In the genomic region with DNA sequence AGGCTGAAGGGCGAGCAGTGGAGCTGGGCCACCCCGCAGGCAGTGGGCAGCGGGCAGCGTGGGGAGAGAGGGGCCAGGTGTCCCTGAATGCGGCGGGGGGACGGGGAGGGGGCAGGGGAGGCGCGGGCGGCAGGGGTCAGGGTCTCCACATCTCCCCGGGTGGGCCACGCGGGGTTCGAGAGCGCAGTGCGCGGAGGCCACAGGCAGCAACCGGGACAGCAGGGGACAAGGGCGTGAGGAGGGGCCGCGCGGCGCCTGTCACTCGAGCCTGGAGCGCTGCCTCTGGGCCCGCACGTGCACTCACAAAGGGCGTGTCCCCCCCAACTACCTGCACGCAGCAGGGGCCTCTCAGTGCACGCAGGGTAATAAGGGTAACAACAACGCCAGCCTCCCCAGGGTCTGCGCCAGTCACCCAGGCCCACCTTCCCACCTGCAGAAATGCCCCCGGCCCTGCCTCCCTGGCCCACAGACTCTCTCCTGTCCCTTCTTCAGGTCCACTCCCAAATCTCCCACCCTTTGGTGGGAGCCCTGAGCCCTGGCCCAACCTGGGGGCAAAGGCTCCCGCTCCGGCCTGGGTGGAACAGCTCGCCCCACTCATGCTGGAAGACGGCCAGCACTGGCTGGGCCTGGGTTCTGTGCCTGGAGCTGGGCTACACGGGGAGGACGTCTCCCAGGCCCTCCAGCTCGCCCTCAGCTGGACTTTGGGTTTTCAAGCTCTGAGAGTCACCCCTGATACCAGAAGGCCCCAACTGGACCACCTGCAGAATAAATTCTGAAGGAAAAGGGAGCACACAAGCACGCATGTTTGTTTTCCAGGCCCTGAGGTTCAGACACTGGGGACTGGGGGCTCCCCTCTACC, we compare ENCODE assay signal across 11 cellular contexts. TPM values are rescaled to one million over a fixed set of nuclear protein-coding genes. Genes with fewer than 3 reads are reported as not detected.
DNase-seq lines count a peak whose midpoint lies in the region; ATAC-seq and TF ChIP-seq lines count a peak whose summit lies in the region.
"Had no signal": no experiment of that assay in that cellular context is flagged by ENCODE, and none has a peak within 500 bp of the region (broad histone marks: within the 10 kb centered on the region; RNA-seq: fewer than 3 reads in every experiment).

No MANE protein-coding gene starts in this region.

- no peak for TF ChIP-seq POLR2A in tibial nerve (IDR thresholded peaks at IDR 0.05)

- peaks cover 0 to 8% (median 0%) of the 10 kb centered on the region in 3 donors for H3K36me3 ChIP-seq in tibial nerve

- H3K36me3 Mint-ChIP-seq in activated T-cell treated with anti-CD3 and anti-CD28 coated beads, Interleukin-2, amount 50 U/mL, for 24 hours (ENCODE audit: low read depth), result no peaks in the 10 kb centered on the region
- no peaks in the 10 kb centered on the region for H3K36me3 Mint-ChIP-seq in memory B cell

- TF ChIP-seq EP300 in tibial nerve (IDR thresholded peaks at IDR 0.05), result no peak

- ATAC-seq in memory B cell (ENCODE audit: low read depth), result no peak

- H3K27ac ChIP-seq in tibial nerve, result peak overlapping the region in 1 of 4 donors; percentile 49
- H3K27ac ChIP-seq: BLaER1 treated with 17β-estradiol and CSF1 and Interleukin-3, amounts not matched to agents 10 nM and 100 nM had no signal

- peak overlapping the region; percentile 79 for H3K27ac Mint-ChIP-seq in activated T-cell treated with anti-CD3 and anti-CD28 coated beads, Interleukin-2, amount 50 U/mL, for 24 hours
- no peak overlapping the region for H3K27ac Mint-ChIP-seq in memory B cell

- H3K4me1 ChIP-seq in tibial nerve, result peaks cover 0 to 33% (median 5%) of the 10 kb centered on the region in 4 donors

- no peaks in the 10 kb centered on the region for H3K27me3 ChIP-seq in tibial nerve
- H3K27me3 ChIP-seq: BLaER1 treated with 17β-estradiol and CSF1 and Interleukin-3, amounts not matched to agents 10 nM and 100 nM had no signal

- peak overlapping the region; percentile 71 for H3K4me3 Mint-ChIP-seq in activated T-cell treated with anti-CD3 and anti-CD28 coated beads, Interleukin-2, amount 50 U/mL, for 24 hours
- H3K4me3 Mint-ChIP-seq in memory B cell, result peak overlapping the region; percentile 52

- H3K4me3 ChIP-seq in choroid plexus epithelial cell (ENCODE audit: low read depth, low read length) (peak overlapping the region; percentile 56), tibial nerve (peak overlapping the region; percentile 42 to 57 (median 46))
- H3K4me3 ChIP-seq: BLaER1 treated with 17β-estradiol and CSF1 and Interleukin-3, amounts not matched to agents 10 nM and 100 nM had no signal

- H3K4me1 Mint-ChIP-seq in activated T-cell treated with anti-CD3 and anti-CD28 coated beads, Interleukin-2, amount 50 U/mL, for 24 hours (ENCODE audit: low read depth), result peaks cover 7% of the 10 kb centered on the region
- H3K4me1 Mint-ChIP-seq in memory B cell, result peaks cover 5% of the 10 kb centered on the region

- DNase-seq in activated T-cell treated with anti-CD3 and anti-CD28 coated beads, Interleukin-2, amount 50 U/mL, for 24 hours, result no peak
- no peak for DNase-seq in activated T-cell treated with anti-CD3 and anti-CD28 coated beads for 4 hours
- no peak for DNase-seq in choroid plexus epithelial cell (ENCODE audit: low read depth)
- DNase-seq in memory B cell (ENCODE audit: low spot score in 2 of 2), result no peak
- no peak for DNase-seq in tibial nerve (ENCODE audit: low spot score in 2 of 2)
- DNase-seq in GM10266 (ENCODE audit: extremely low spot score), result no peak
- DNase-seq in DMS 273 treated with DMSO at 0.1 percent for 48 hours (lab: John Stamatoyannopoulos, UW), result no peak
- DNase-seq in DMS79 (lab: John Stamatoyannopoulos, UW), result no peak
- DNase-seq: NCI-H2029 treated with DMSO at 0.1 percent for 48 hours had no signal

- no peaks in the 10 kb centered on the region for H3K27me3 Mint-ChIP-seq in activated T-cell treated with anti-CD3 and anti-CD28 coated beads, Interleukin-2, amount 50 U/mL, for 24 hours
- peaks cover 1% of the 10 kb centered on the region for H3K27me3 Mint-ChIP-seq in memory B cell

- TF ChIP-seq CTCF in choroid plexus epithelial cell (conservative IDR thresholded peaks at IDR 0.05; ENCODE audit: low read depth, low read length), result no peak
- no peak for TF ChIP-seq CTCF in tibial nerve (IDR thresholded peaks at IDR 0.05)
- TF ChIP-seq CTCF in GM10266 (IDR thresholded peaks at IDR 0.05; ENCODE audit: control insufficient read depth, insufficient read depth, low read depth, missing control alignments), result no peak

- H3K9me3 Mint-ChIP-seq in activated T-cell treated with anti-CD3 and anti-CD28 coated beads, Interleukin-2, amount 50 U/mL, for 24 hours, result peaks cover 8% of the 10 kb centered on the region
- H3K9me3 Mint-ChIP-seq in memory B cell, result no peaks in the 10 kb centered on the region

- 48 to 54% methylated on average over 28 to 32 of the region's 41 CpGs for WGBS in tibial nerve, 2 donors

- H3K9me3 ChIP-seq in tibial nerve, result peaks cover 0 to 9% (median 0%) of the 10 kb centered on the region in 4 donors

RNA-seq across cellular contexts. Expression of gene ZFYVE28, which starts 53.2 kb away (rescaled TPM):
- 10 to 100 TPM; 16.2 to 44.4 (median 26.5) TPM for total RNA-seq in tibial nerve

RNA-seq across cellular contexts. Expression of gene CFAP99, which starts 53.5 kb away (rescaled TPM):
- total RNA-seq in tibial nerve, result not detected
- total RNA-seq: dermis microvascular lymphatic vessel endothelial cell had no signal
